ENCODE assay signal across 10 cellular contexts in the genomic region with DNA sequence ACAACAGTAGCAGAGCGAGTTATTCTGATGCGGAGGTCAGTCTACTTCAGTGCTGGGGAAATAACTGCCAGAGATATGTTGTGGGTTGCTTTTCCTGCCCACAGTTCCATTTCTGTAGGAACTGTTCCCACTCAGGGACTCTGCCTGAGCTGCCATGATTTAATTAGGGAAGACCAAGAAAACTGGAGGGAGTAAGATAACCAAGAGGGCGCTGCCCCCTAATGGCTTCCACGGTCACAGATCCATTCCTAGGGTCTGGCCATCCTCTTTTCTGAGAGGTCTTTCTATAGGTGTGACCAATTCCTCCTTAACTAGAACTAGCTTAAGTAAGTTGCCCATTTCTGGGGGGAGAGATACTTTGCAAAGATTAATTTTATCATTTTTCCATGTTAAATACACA.
DNase-seq lines count a peak whose midpoint lies in the region; ATAC-seq, FAIRE-seq and TF ChIP-seq lines count a peak whose summit lies in the region.
"Had no signal": no experiment of that assay in that cellular context is flagged by ENCODE, and none has a peak within 500 bp of the region (broad histone marks: within the 10 kb centered on the region; RNA-seq: fewer than 3 reads in every experiment).

No MANE protein-coding gene starts in this region.

- no peaks in the 10 kb centered on the region for H3K9me3 Mint-ChIP-seq in immature natural killer cell

- no peaks in the 10 kb centered on the region for H3K9me2 ChIP-seq in MM.1S (replicated peaks; ENCODE audit: insufficient read depth, low read length)

- H3K4me3 ChIP-seq in MM.1S (ENCODE audit: low read length) (no peak overlapping the region), WI38 (ENCODE audit: low read depth, low read length) (no peak overlapping the region)

- H3K36me3 Mint-ChIP-seq in immature natural killer cell, result no peaks in the 10 kb centered on the region
- H3K36me3 Mint-ChIP-seq: activated CD8-positive, alpha-beta memory T cell treated with anti-CD3 and anti-CD28 coated beads, Interleukin-2, amount 10 ng/mL, durations not matched to agents 7 days and 5 days had no signal

- no peak for FAIRE-seq in D721Med (lab: Jason Lieb, UNC)

- H3K27me3 Mint-ChIP-seq in immature natural killer cell (ENCODE audit: low read depth in 3 of 3), result peaks cover 2 to 7% (median 3%) of the 10 kb centered on the region in 3 donors

- ATAC-seq in HG02884 (IDR thresholded peaks at IDR 0.05; ENCODE audit: unreplicated experiment), result no peak
- no peak for ATAC-seq in GM21528 (IDR thresholded peaks at IDR 0.05; ENCODE audit: low FRiP score, unreplicated experiment)
- no peak for ATAC-seq in GM21576 (IDR thresholded peaks at IDR 0.05; ENCODE audit: unreplicated experiment)
- ATAC-seq: activated CD8-positive, alpha-beta memory T cell treated with anti-CD3 and anti-CD28 coated beads, Interleukin-2, amount 10 ng/mL, durations not matched to agents 7 days and 5 days had no signal

- H3K36me3 ChIP-seq in MM.1S (replicated peaks; ENCODE audit: insufficient read depth, low read length), result no peaks in the 10 kb centered on the region

- H3K27ac Mint-ChIP-seq in immature natural killer cell, result no peak overlapping the region
- H3K27ac Mint-ChIP-seq: activated CD8-positive, alpha-beta memory T cell treated with anti-CD3 and anti-CD28 coated beads, Interleukin-2, amount 10 ng/mL, durations not matched to agents 7 days and 5 days had no signal

- H2AFZ ChIP-seq in MM.1S (ENCODE audit: low read length), result no peak overlapping the region

- H3F3A ChIP-seq in MM.1S (ENCODE audit: insufficient read depth, low read length), result no peaks in the 10 kb centered on the region

- H3K79me2 ChIP-seq in MM.1S (ENCODE audit: low read length), result no peaks in the 10 kb centered on the region

- H3K27ac ChIP-seq in MM.1S (ENCODE audit: low read length), result no peak overlapping the region

- no peak overlapping the region for H3K4me3 Mint-ChIP-seq in immature natural killer cell
- H3K4me3 Mint-ChIP-seq: activated CD8-positive, alpha-beta memory T cell treated with anti-CD3 and anti-CD28 coated beads, Interleukin-2, amount 10 ng/mL, durations not matched to agents 7 days and 5 days had no signal

- no peaks in the 10 kb centered on the region for H3K9me3 ChIP-seq in MM.1S (replicated peaks; ENCODE audit: insufficient read depth, low read length)

- peak; percentile 29 for TF ChIP-seq CTCF in D721Med (IDR thresholded peaks at IDR 0.05; ENCODE audit: insufficient read depth, missing control alignments)
- peak; percentile 47 for TF ChIP-seq CTCF in MM.1S (IDR thresholded peaks at IDR 0.05; ENCODE audit: low read length)
- peak; percentile 46; the same call in 1 of the 2 replicates for TF ChIP-seq CTCF in WI38 (IDR thresholded peaks at IDR 0.05; ENCODE audit: low read depth, low read length)

- peak overlapping the region; percentile 31; the same call in 1 of the 2 replicates for H3K4me2 ChIP-seq in MM.1S (ENCODE audit: low read depth, low read length)

- no peak overlapping the region for H3K9ac ChIP-seq in MM.1S (ENCODE audit: low read length)

- peaks cover 18% of the 10 kb centered on the region for H3K4me1 ChIP-seq in MM.1S (ENCODE audit: low read length)

- H3K27me3 ChIP-seq in MM.1S (replicated peaks; ENCODE audit: insufficient read depth, low read length), result no peaks in the 10 kb centered on the region

- peaks cover 0 to 2% of the 10 kb centered on the region in 2 donors for H3K4me1 Mint-ChIP-seq in immature natural killer cell

- no peaks in the 10 kb centered on the region for H4K20me1 ChIP-seq in MM.1S (ENCODE audit: insufficient read depth, low read length)

- DNase-seq in D721Med (ENCODE audit: insufficient read length, low spot score) (no peak), MM.1S (no peak), left kidney (ENCODE audit: low read depth, low spot score) (peak; percentile 65), immature natural killer cell (no peak)
- DNase-seq: activated CD8-positive, alpha-beta memory T cell treated with anti-CD3 and anti-CD28 coated beads, Interleukin-2, amount 10 ng/mL, durations not matched to agents 7 days and 5 days; stimulated activated CD4-positive, alpha-beta T cell treated with anti-CD3 and anti-CD28 coated beads, Interleukin-2, amount 100 ng/mL, for 24 hours had no signal
